8 cellular contexts compared by ENCODE assay signal in the genomic region with DNA sequence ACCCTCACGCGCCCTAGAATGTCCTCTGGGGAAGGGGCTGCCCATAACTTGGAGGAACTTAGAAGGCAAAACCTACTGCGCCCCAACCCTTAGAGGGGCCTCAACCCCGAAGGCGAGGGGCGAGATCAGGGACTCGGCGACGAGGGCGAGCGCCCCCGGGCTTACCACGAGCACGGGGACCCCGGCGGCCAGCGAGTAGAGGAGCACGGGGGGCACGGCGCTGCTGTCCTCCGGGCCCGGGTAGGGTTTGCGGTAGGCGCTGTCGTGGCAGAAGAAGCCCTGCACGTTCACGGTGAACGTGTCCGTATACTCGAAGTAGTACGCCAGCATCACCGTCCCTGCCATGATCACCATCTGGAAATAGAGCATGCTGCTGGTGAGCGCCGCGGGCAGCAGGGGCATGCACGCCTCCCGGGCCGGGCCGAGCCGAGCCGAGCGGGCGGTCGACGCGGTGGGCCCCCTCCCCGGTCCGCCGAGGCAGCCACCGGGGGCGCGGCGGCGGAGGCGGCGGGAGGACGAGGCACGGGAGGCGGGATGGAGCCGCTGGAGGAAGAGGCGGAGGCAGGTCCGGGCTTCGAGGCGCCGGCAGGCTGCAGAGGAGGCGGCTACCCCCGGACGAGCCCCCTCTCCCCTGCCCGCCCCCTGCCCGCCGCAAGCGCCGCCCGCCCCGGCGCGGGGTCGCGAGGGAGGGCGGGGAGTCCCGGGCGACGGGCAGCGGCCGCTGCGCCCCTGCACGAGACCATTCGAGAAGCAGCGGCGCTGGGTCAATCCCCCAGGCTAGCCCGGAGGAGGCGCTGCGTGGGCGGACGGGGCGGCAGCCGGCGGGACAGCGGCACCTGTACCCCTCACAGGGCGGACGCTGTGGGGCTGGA. TPM values are rescaled to one million over a fixed set of nuclear protein-coding genes. Genes with fewer than 3 reads are reported as not detected.
DNase-seq lines count a peak whose midpoint lies in the region; ATAC-seq, FAIRE-seq and TF ChIP-seq lines count a peak whose summit lies in the region.

A gene with protein sequence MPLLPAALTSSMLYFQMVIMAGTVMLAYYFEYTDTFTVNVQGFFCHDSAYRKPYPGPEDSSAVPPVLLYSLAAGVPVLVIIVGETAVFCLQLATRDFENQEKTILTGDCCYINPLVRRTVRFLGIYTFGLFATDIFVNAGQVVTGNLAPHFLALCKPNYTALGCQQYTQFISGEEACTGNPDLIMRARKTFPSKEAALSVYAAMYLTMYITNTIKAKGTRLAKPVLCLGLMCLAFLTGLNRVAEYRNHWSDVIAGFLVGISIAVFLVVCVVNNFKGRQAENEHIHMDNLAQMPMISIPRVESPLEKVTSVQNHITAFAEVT (minus strand): TSS at position 592 of the 872 bp plus-strand sequence. CDS start 190 bp downstream, at position 402.

- BruUV-seq in HepG2 (replicated peaks; lab: Mats Ljungman, UMichigan) = no TSS peak

- TF ChIP-seq POLR2A in HepG2 (IDR thresholded peaks at IDR 0.05; ENCODE audit: insufficient read depth in 1 of 2, low read depth in 2 of 2, low read length in 2 of 2) (no peak), stomach (IDR thresholded peaks at IDR 0.05) (no peak)

- H3K4me2 ChIP-seq in HepG2 (ENCODE audit: low read depth, low read length) = peak within 1 kb of the TSS; percentile 23; the same call in 1 of the 2 replicates

- H3K4me1 ChIP-seq in HepG2 (ENCODE audit: insufficient read depth, low read length) (no peaks in the 10 kb centered on the region), stomach (peaks cover 11 to 18% (median 16%) of the 10 kb centered on the region in 4 donors)

- TF ChIP-seq CTCF in HepG2 (CRISPR knock-in tag; IDR thresholded peaks at IDR 0.05) (no peak), stomach (IDR thresholded peaks at IDR 0.05) (no peak)

- CTCF ChIA-PET in HepG2 (lab: Yijun Ruan, JAX; ENCODE audit: low intra/inter-chr PET ratio, low total read pairs) = no interaction called here

- peak; percentile 47 for ATAC-seq in GM18907 (IDR thresholded peaks at IDR 0.05; ENCODE audit: unreplicated experiment)
- peak; percentile 81 for ATAC-seq in SK-N-SH treated with all-trans-retinoic acid at 6 μM for 48 hours
- peak; percentile 82 for ATAC-seq in HepG2
- ATAC-seq in HG03045 (IDR thresholded peaks at IDR 0.05; ENCODE audit: unreplicated experiment) = no peak
- no peak for ATAC-seq in HG02678 (IDR thresholded peaks at IDR 0.05; ENCODE audit: unreplicated experiment)

- TF ChIP-seq RAD21 in HepG2 (CRISPR knock-in tag; IDR thresholded peaks at IDR 0.05) = no peak

- no peaks in the 10 kb centered on the region for H3K79me2 ChIP-seq in HepG2 (ENCODE audit: insufficient read depth, low read length)

- POLR2A ChIA-PET in HepG2 (lab: Yijun Ruan, JAX) = no interaction called here

- WGBS in HepG2 (ENCODE audit: low lambda C conversion rate) = 44% methylated on average over 22 of the region's 101 CpGs
- 0 to 2% (median 1%) methylated on average over 11 to 101 of the region's 101 CpGs for WGBS in stomach, 5 donors

- H3K9me3 ChIP-seq in HepG2 (ENCODE audit: low read length) (no peaks in the 10 kb centered on the region), stomach (no peaks in the 10 kb centered on the region)

- FAIRE-seq in HepG2 (lab: Jason Lieb, UNC) = no peak

- H3K36me3 ChIP-seq in HepG2 (replicated peaks in 1 of 2; ENCODE audit: control insufficient read depth in 1 of 2, insufficient read depth in 2 of 2, low read length in 2 of 2) = no peaks in the 10 kb centered on the region
- no peaks in the 10 kb centered on the region for H3K36me3 ChIP-seq in stomach

- intact Hi-C loops in HepG2 (cut with micrococcal nuclease; ENCODE audit: unreplicated experiment) (no loop called here), stomach (cut with DNase I; ENCODE audit: low total_unique reads) (no loop called here)

- no peak within 1 kb of the TSS for H3K9ac ChIP-seq in HepG2 (ENCODE audit: insufficient read depth, low read depth, low read length)

- H3K4me3 ChIP-seq in HepG2 (replicated peaks in 1 of 3; ENCODE audit: insufficient read depth in 1 of 3, low read depth in 2 of 3, low read length in 3 of 3) = peak within 1 kb of the TSS in 1 of 3 experiments; percentile 33; a peak in 1 of 6 replicates
- H3K4me3 ChIP-seq in stomach = peak within 1 kb of the TSS; percentile 35 to 55 (median 46)

- TF ChIP-seq EP300 in HepG2 (IDR thresholded peaks at IDR 0.05; ENCODE audit: low read depth in 2 of 2, low read length in 2 of 2) (no peak), HepG2 (CRISPR knock-in tag; IDR thresholded peaks at IDR 0.05; ENCODE audit: borderline replicate concordance) (no peak), stomach (IDR thresholded peaks at IDR 0.05) (no peak)

- H3K27ac ChIP-seq in HepG2 (ENCODE audit: extremely low read length, insufficient read depth, low read length) (no peak within 1 kb of the TSS), stomach (no peak within 1 kb of the TSS)

- H2AFZ ChIP-seq in HepG2 (ENCODE audit: low read length) = no peak within 1 kb of the TSS

- peaks cover 2 to 21% of the 10 kb centered on the region in 2 experiments for H3K27me3 ChIP-seq in HepG2 (ENCODE audit: control insufficient read depth in 1 of 2, insufficient read depth in 2 of 2, low read length in 2 of 2)
- peaks cover 7 to 64% (median 32%) of the 10 kb centered on the region in 3 donors for H3K27me3 ChIP-seq in stomach

- DNase-seq in central memory CD4-positive, alpha-beta T cell = peak; percentile 8
- DNase-seq in HepG2 (ENCODE audit: low spot score) = no peak
- DNase-seq in stomach = no peak
- no peak for DNase-seq in HT-29 (ENCODE audit: low spot score)

- in situ Hi-C loops in HepG2 (cut with HindIII; ENCODE audit: extremely low pct_ligation_motif_present, low pct_unique_long_range_greater_than_20kb) = no loop called here

- H4K20me1 ChIP-seq in HepG2 (ENCODE audit: insufficient read depth, low read length) = no peaks in the 10 kb centered on the region

TF ChIP-seq in SK-N-SH treated with all-trans-retinoic acid at 6 μM for 48 hours, 23 proteins besides CTCF, POLR2A, EP300 and RAD21:
- no peak for TF ChIP-seq GLIS3 (CRISPR knock-in tag; IDR thresholded peaks at IDR 0.05)
TF ChIP-seq in SK-N-SH treated with all-trans-retinoic acid at 6 μM for 48 hours: peak in this region for 0.

TF ChIP-seq in HepG2, 621 proteins besides CTCF, POLR2A, EP300 and RAD21 (continues in another document):
- TF ChIP-seq, protein P1, sequence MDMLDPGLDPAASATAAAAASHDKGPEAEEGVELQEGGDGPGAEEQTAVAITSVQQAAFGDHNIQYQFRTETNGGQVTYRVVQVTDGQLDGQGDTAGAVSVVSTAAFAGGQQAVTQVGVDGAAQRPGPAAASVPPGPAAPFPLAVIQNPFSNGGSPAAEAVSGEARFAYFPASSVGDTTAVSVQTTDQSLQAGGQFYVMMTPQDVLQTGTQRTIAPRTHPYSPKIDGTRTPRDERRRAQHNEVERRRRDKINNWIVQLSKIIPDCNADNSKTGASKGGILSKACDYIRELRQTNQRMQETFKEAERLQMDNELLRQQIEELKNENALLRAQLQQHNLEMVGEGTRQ (IDR thresholded peaks at IDR 0.05; ENCODE audit: low read depth, low read length) = no peak
- TF ChIP-seq, protein P1 (CRISPR knock-in tag; IDR thresholded peaks at IDR 0.05; ENCODE audit: borderline replicate concordance) = no peak

RNA-seq across cellular contexts. Expression of the gene that starts here (rescaled TPM):
- not detected in 2 replicates for total RNA-seq in HepG2 (2016; rRNA removed; fragmentation: Illumina TruSeq; extraction: Trizol)
- not detected in 2 replicates for total RNA-seq in HepG2 (2016; cell fraction: cytosol; rRNA removed; fragmentation: Illumina TruSeq; extraction: Trizol; ENCODE audit: low read depth)
- not detected in 2 replicates for total RNA-seq in HepG2 (2016; cell fraction: insoluble cytoplasmic fraction; rRNA removed; fragmentation: Illumina TruSeq; extraction: Trizol)
- not detected in 2 replicates for total RNA-seq in HepG2 (2016; cell fraction: membrane; rRNA removed; fragmentation: Illumina TruSeq; extraction: Trizol)
- total RNA-seq in HepG2 (2016; cell fraction: nucleus; rRNA removed; fragmentation: Illumina TruSeq; extraction: Trizol) = not detected in 2 replicates
- polyA plus RNA-seq in HepG2 (2011; rRNA removed) = not detected in 2 replicates
- polyA plus RNA-seq in HepG2 (2011; cell fraction: cytosol; rRNA removed) = not detected in 2 replicates
- polyA plus RNA-seq in HepG2 (2011; cell fraction: nucleus; rRNA removed) = not detected in 2 replicates
- polyA plus RNA-seq in HepG2 (2012) = not detected in 2 replicates
- polyA plus RNA-seq in HepG2 (2016; cell fraction: cytosol; fragmentation: Illumina TruSeq; extraction: Trizol; ENCODE audit: low read depth) = not detected in 2 replicates
- not detected in 2 replicates for polyA plus RNA-seq in HepG2 (2016; cell fraction: insoluble cytoplasmic fraction; fragmentation: Illumina TruSeq; extraction: Trizol; ENCODE audit: low read depth)
- not detected in 2 replicates for polyA plus RNA-seq in HepG2 (2016; cell fraction: membrane; fragmentation: Illumina TruSeq; extraction: Trizol; ENCODE audit: low read depth)
- polyA plus RNA-seq in HepG2 (2016; cell fraction: nucleus; fragmentation: Illumina TruSeq; extraction: Trizol; ENCODE audit: insufficient read depth, low read depth) = not detected in 2 replicates
- polyA minus RNA-seq in HepG2 (2011; rRNA and poly(A)+ RNA removed; ENCODE audit: low replicate concordance) = not detected in 2 replicates
- polyA minus RNA-seq in HepG2 (2011; cell fraction: cytosol; rRNA and poly(A)+ RNA removed) = not detected in 2 replicates
- not detected in 2 replicates for polyA minus RNA-seq in HepG2 (2011; cell fraction: nucleus; rRNA and poly(A)+ RNA removed)
- 1 to 10 TPM in 1 of 5 donors, not detected in 4; 2.0 TPM for total RNA-seq in stomach
- polyA plus RNA-seq in stomach = under 1 TPM in 2 of 3 donors, not detected in 1; 0.03 to 0.15 TPM
- total RNA-seq in HT-29 (2014; rRNA removed; shearing (Covaris generic)) = not detected in 2 replicates

Comparison
In these comparisons a context has a peak if more than half of its experiments do, and no peak if none do; other contexts are left out.
1. Peak in ATAC-seq and H3K4me2 ChIP-seq in HepG2; RNA of the gene not detected or under 1 TPM.
2. ATAC-seq: peak in GM18907 (single experiment) and SK-N-SH treated with all-trans-retinoic acid at 6 μM for 48 hours (single experiment); none in HG03045 (single experiment) and HG02678 (single experiment).